In genomic region chr3:15318661-15319060, GRCh38 we compare ENCODE assay signal across 23 cellular contexts. TPM values are rescaled to one million over a fixed set of nuclear protein-coding genes. Genes with fewer than 3 reads are reported as not detected.
DNase-seq lines count a peak whose midpoint lies in the region; ATAC-seq, FAIRE-seq and TF ChIP-seq lines count a peak whose summit lies in the region.
"Had no signal": no experiment of that assay in that cellular context is flagged by ENCODE, and none has a peak within 500 bp of the region (broad histone marks: within the 10 kb centered on the region; RNA-seq: fewer than 3 reads in every experiment).

No MANE protein-coding gene starts in this region.

- no peaks in the 10 kb centered on the region for H3K79me2 ChIP-seq in HepG2 (ENCODE audit: insufficient read depth, low read length)

- ATAC-seq in right lobe of liver = no peak
- ATAC-seq in HepG2 = no peak
- no peak for ATAC-seq in lower lobe of right lung
- ATAC-seq in activated CD4-positive, CD25-positive, alpha-beta regulatory T cell treated with anti-CD3 and anti-CD28 coated beads, Interleukin-2, amount 50 U/mL, for 24 hours = no peak
- no peak for ATAC-seq in HG03097 (IDR thresholded peaks at IDR 0.05; ENCODE audit: low FRiP score, unreplicated experiment)
- ATAC-seq: activated T-cell treated with anti-CD3 and anti-CD28 coated beads, Interleukin-2, amount 50 U/mL, for 4 hours; stimulated activated effector memory CD8-positive, alpha-beta T cell treated with anti-CD3 and anti-CD28 coated beads, Interleukin-12 subunit alpha, Interleukin-12 subunit beta, amount 100 ng/mL, for 72 hours had no signal

- H3K36me3 ChIP-seq in right lobe of liver = no peaks in the 10 kb centered on the region
- H3K36me3 ChIP-seq in HepG2 (replicated peaks in 1 of 2; ENCODE audit: control insufficient read depth in 1 of 2, insufficient read depth in 2 of 2, low read length in 2 of 2) = no peaks in the 10 kb centered on the region
- no peaks in the 10 kb centered on the region for H3K36me3 ChIP-seq in lower lobe of right lung
- no peaks in the 10 kb centered on the region for H3K36me3 ChIP-seq in skeletal muscle tissue (ENCODE audit: control insufficient read depth in 3 of 3, insufficient read depth in 3 of 3, low read length in 3 of 3)
- H3K36me3 ChIP-seq: neural progenitor cell had no signal

- no TSS peak for BruUV-seq in HepG2 (replicated peaks; lab: Mats Ljungman, UMichigan)

- no peaks in the 10 kb centered on the region for H4K20me1 ChIP-seq in HepG2 (ENCODE audit: insufficient read depth, low read length)

- TF ChIP-seq EP300 in HepG2 (IDR thresholded peaks at IDR 0.05; ENCODE audit: low read depth in 2 of 2, low read length in 2 of 2) (no peak), HepG2 (CRISPR knock-in tag; IDR thresholded peaks at IDR 0.05; ENCODE audit: borderline replicate concordance) (no peak)

- TF ChIP-seq RAD21 in HepG2 (CRISPR knock-in tag; IDR thresholded peaks at IDR 0.05) = no peak

- POLR2A ChIA-PET in HepG2 (lab: Yijun Ruan, JAX) = no interaction called here

- intact Hi-C loops in right lobe of liver (cut with DNase I) (no loop called here), HepG2 (cut with micrococcal nuclease; ENCODE audit: unreplicated experiment) (no loop called here), lower lobe of right lung (cut with DNase I) (no loop called here)

- H3K9me3 ChIP-seq in right lobe of liver (no peaks in the 10 kb centered on the region), HepG2 (ENCODE audit: low read length) (no peaks in the 10 kb centered on the region), lower lobe of right lung (no peaks in the 10 kb centered on the region), skeletal muscle tissue (ENCODE audit: control insufficient read depth in 3 of 3, low read length in 3 of 3) (no peaks in the 10 kb centered on the region)

- CTCF ChIA-PET in HepG2 (lab: Yijun Ruan, JAX; ENCODE audit: low intra/inter-chr PET ratio, low total read pairs) = no interaction called here

- no peak overlapping the region for H3K4me3 ChIP-seq in right lobe of liver
- no peak overlapping the region for H3K4me3 ChIP-seq in HepG2 (replicated peaks in 1 of 3; ENCODE audit: insufficient read depth in 1 of 3, low read depth in 2 of 3, low read length in 3 of 3)
- H3K4me3 ChIP-seq in lower lobe of right lung = no peak overlapping the region
- no peak overlapping the region for H3K4me3 ChIP-seq in skeletal muscle tissue (ENCODE audit: low read length in 3 of 3)
- H3K4me3 ChIP-seq: neural progenitor cell had no signal

- DNase-seq in right lobe of liver (no peak), HepG2 (ENCODE audit: low spot score) (no peak), lower lobe of right lung (no peak), DMS53 (lab: John Stamatoyannopoulos, UW) (no peak), NCI-H1436 treated with DMSO at 0.1 percent for 48 hours (lab: John Stamatoyannopoulos, UW) (no peak)
- DNase-seq: activated CD4-positive, alpha-beta memory T cell treated with anti-CD3 and anti-CD28 coated beads, Interleukin-2, amount 10 ng/mL, durations not matched to agents 7 days and 5 days; activated naive CD4-positive, alpha-beta T cell treated with anti-CD3 and anti-CD28 coated beads, Interleukin-2, amount 10 ng/mL, durations not matched to agents 7 days and 5 days; activated T-cell treated with anti-CD3 and anti-CD28 coated beads, Interleukin-2, amount 50 U/mL, for 4 hours; C1 segment of cervical spinal cord; GF-D8; kidney glomerular epithelial cell; NCI-H1417 treated with DMSO at 0.1 percent for 48 hours; NCI-H2171; Right ventricle myocardium superior; WERI-Rb-1 had no signal

- no peak overlapping the region; the same call in 1 of the 2 replicates for H3K4me2 ChIP-seq in HepG2 (ENCODE audit: low read depth, low read length)
- H3K4me2 ChIP-seq: neural progenitor cell had no signal

- no peak for FAIRE-seq in HepG2 (lab: Jason Lieb, UNC)
- FAIRE-seq: endometrium, GM19239, H54 had no signal

- in situ Hi-C loops in HepG2 (cut with HindIII; ENCODE audit: extremely low pct_ligation_motif_present, low pct_unique_long_range_greater_than_20kb) = no loop called here

- H3K9ac ChIP-seq in HepG2 (ENCODE audit: insufficient read depth, low read depth, low read length) (no peak overlapping the region), skeletal muscle tissue (ENCODE audit: low read depth in 1 of 3, low read length in 3 of 3) (no peak overlapping the region)
- H3K9ac ChIP-seq: neural progenitor cell had no signal

- 67% methylated on average over 8 of the region's 8 CpGs for WGBS in right lobe of liver (ENCODE audit: insufficient coverage, low coverage, low lambda C conversion rate, missing lambda C conversion rate)
- WGBS in HepG2 (ENCODE audit: low lambda C conversion rate) = 52% methylated on average over 8 of the region's 8 CpGs

- H2AFZ ChIP-seq in HepG2 (ENCODE audit: low read length) = no peak overlapping the region
- H2AFZ ChIP-seq: neural progenitor cell had no signal

- TF ChIP-seq CTCF in right lobe of liver (IDR thresholded peaks at IDR 0.05) (no peak), HepG2 (CRISPR knock-in tag; IDR thresholded peaks at IDR 0.05) (no peak), lower lobe of right lung (IDR thresholded peaks at IDR 0.05) (no peak)

- H3K4me1 ChIP-seq in right lobe of liver = peaks cover 0 to 69% (median 34%) of the 10 kb centered on the region in 4 donors
- H3K4me1 ChIP-seq in HepG2 (ENCODE audit: insufficient read depth, low read length) = peaks cover 25% of the 10 kb centered on the region
- H3K4me1 ChIP-seq in lower lobe of right lung = peaks cover 90% of the 10 kb centered on the region
- peaks cover 32 to 79% (median 64%) of the 10 kb centered on the region in 3 donors for H3K4me1 ChIP-seq in skeletal muscle tissue (ENCODE audit: control insufficient read depth in 3 of 3, insufficient read depth in 3 of 3, low read length in 3 of 3)

- H3K27me3 ChIP-seq in right lobe of liver = no peaks in the 10 kb centered on the region
- peaks cover 1 to 4% of the 10 kb centered on the region in 2 experiments; a peak in 2 of 5 replicates for H3K27me3 ChIP-seq in HepG2 (ENCODE audit: control insufficient read depth in 1 of 2, insufficient read depth in 2 of 2, low read length in 2 of 2)
- no peaks in the 10 kb centered on the region for H3K27me3 ChIP-seq in lower lobe of right lung (ENCODE audit: low read depth)
- H3K27me3 ChIP-seq in skeletal muscle tissue (ENCODE audit: control insufficient read depth in 3 of 3, insufficient read depth in 3 of 3, low read length in 3 of 3) = no peaks in the 10 kb centered on the region
- H3K27me3 ChIP-seq: neural progenitor cell had no signal

- H3K27ac ChIP-seq in right lobe of liver = peak overlapping the region in 2 of 3 donors; percentile 19 to 56
- no peak overlapping the region for H3K27ac ChIP-seq in HepG2 (ENCODE audit: extremely low read length, insufficient read depth, low read length)
- peak overlapping the region; percentile 71 for H3K27ac ChIP-seq in lower lobe of right lung
- H3K27ac ChIP-seq in skeletal muscle tissue (ENCODE audit: low read depth, low read length) = peak overlapping the region; percentile 98
- H3K27ac ChIP-seq: neural progenitor cell, WERI-Rb-1 had no signal

- TF ChIP-seq POLR2A in right lobe of liver (IDR thresholded peaks at IDR 0.05) = no peak
- TF ChIP-seq POLR2A in HepG2 (IDR thresholded peaks at IDR 0.05; ENCODE audit: insufficient read depth in 1 of 2, low read depth in 2 of 2, low read length in 2 of 2) = no peak

TF ChIP-seq in HepG2, 621 proteins besides CTCF, POLR2A, EP300 and RAD21 (continues in another document):
- TF ChIP-seq NFKB2 (CRISPR knock-in tag; IDR thresholded peaks at IDR 0.05; ENCODE audit: borderline replicate concordance) (no peak), TCF7 (IDR thresholded peaks at IDR 0.05; ENCODE audit: low read depth) (no peak), JDP2 (CRISPR knock-in tag; IDR thresholded peaks at IDR 0.05; ENCODE audit: borderline replicate concordance) (no peak), SAFB2 (CRISPR knock-in tag; IDR thresholded peaks at IDR 0.05; ENCODE audit: borderline replicate concordance, low read depth) (no peak), ZNF382 (CRISPR knock-in tag; IDR thresholded peaks at IDR 0.05; ENCODE audit: borderline replicate concordance) (no peak), TBX3 (IDR thresholded peaks at IDR 0.05; ENCODE audit: borderline replicate concordance) (no peak)

RNA-seq across cellular contexts. Expression of gene SH3BP5, which starts 13.7 kb away (rescaled TPM):
- total RNA-seq in right lobe of liver (10 to 100 TPM in 4 of 6 experiments, 1 to 10 TPM in 2; 8.9 to 19.2 (median 13.8) TPM), HepG2 (2016; rRNA removed; fragmentation: Illumina TruSeq; extraction: Trizol) (0.09 TPM in 1 of 2 replicates, not detected in the other), lower lobe of right lung (106 TPM), skeletal muscle tissue (24.0 TPM)
- not detected in 2 replicates for total RNA-seq in HepG2 (2016; cell fraction: cytosol; rRNA removed; fragmentation: Illumina TruSeq; extraction: Trizol; ENCODE audit: low read depth)
- total RNA-seq in HepG2 (2016; cell fraction: insoluble cytoplasmic fraction; rRNA removed; fragmentation: Illumina TruSeq; extraction: Trizol) = 0.06 TPM in 1 of 2 replicates, not detected in the other
- not detected in 2 replicates for total RNA-seq in HepG2 (2016; cell fraction: membrane; rRNA removed; fragmentation: Illumina TruSeq; extraction: Trizol)
- total RNA-seq in HepG2 (2016; cell fraction: nucleus; rRNA removed; fragmentation: Illumina TruSeq; extraction: Trizol) = not detected in 2 replicates
- 0.09 and 0.16 TPM in 2 replicates for polyA plus RNA-seq in HepG2 (2011; rRNA removed)
- polyA plus RNA-seq in HepG2 (2011; cell fraction: cytosol; rRNA removed) = 0.05 and 0.09 TPM in 2 replicates
- 0.26 TPM in 1 of 2 replicates, not detected in the other for polyA plus RNA-seq in HepG2 (2011; cell fraction: nucleus; rRNA removed)
- 0.11 TPM in 1 of 2 replicates, not detected in the other for polyA plus RNA-seq in HepG2 (2012)
- polyA plus RNA-seq in HepG2 (2016; cell fraction: cytosol; fragmentation: Illumina TruSeq; extraction: Trizol; ENCODE audit: low read depth) = not detected in 2 replicates
- polyA plus RNA-seq in HepG2 (2016; cell fraction: insoluble cytoplasmic fraction; fragmentation: Illumina TruSeq; extraction: Trizol; ENCODE audit: low read depth) = 0.25 TPM in 1 of 2 replicates, not detected in the other
- not detected in 2 replicates for polyA plus RNA-seq in HepG2 (2016; cell fraction: membrane; fragmentation: Illumina TruSeq; extraction: Trizol; ENCODE audit: low read depth)
- not detected in 2 replicates for polyA plus RNA-seq in HepG2 (2016; cell fraction: nucleus; fragmentation: Illumina TruSeq; extraction: Trizol; ENCODE audit: insufficient read depth, low read depth)
- polyA minus RNA-seq in HepG2 (2011; rRNA and poly(A)+ RNA removed; ENCODE audit: low replicate concordance) = 0.18 and 30.8 TPM in 2 replicates
- not detected in 2 replicates for polyA minus RNA-seq in HepG2 (2011; cell fraction: cytosol; rRNA and poly(A)+ RNA removed)
- polyA minus RNA-seq in HepG2 (2011; cell fraction: nucleus; rRNA and poly(A)+ RNA removed) = 0.52 TPM in 1 of 2 replicates, not detected in the other

Comparison
In these comparisons a context has a peak if more than half of its experiments do, and no peak if none do; other contexts are left out.
1. RNA of gene SH3BP5, which starts 13.7 kb away (total RNA-seq): 106 TPM in lower lobe of right lung (single experiment), 24.0 TPM in skeletal muscle tissue (single experiment) and 8.9 to 19.2 TPM in right lobe of liver; 0.06 to 0.09 TPM in HepG2; every median in the first group is over 4 times any median in the second.